Comparison of ENCODE assay signal across 8 cellular contexts in genomic region chr17:46191332-46192210, GRCh38. TPM values are rescaled to one million over a fixed set of nuclear protein-coding genes. Genes with fewer than 3 reads are reported as not detected.
DNase-seq lines count a peak whose midpoint lies in the region; ATAC-seq and TF ChIP-seq lines count a peak whose summit lies in the region.

No MANE protein-coding gene starts in this region.

- under 1% methylated on average over 21 of the region's 21 CpGs for WGBS in thymus

- H3K4me1 ChIP-seq in SJSA1 (replicated peaks) (peaks cover 35% of the 10 kb centered on the region), colonic mucosa (peaks cover 36% of the 10 kb centered on the region), thymus (ENCODE audit: control insufficient read depth, insufficient read depth, low read length) (peaks cover 32% of the 10 kb centered on the region)

- intact Hi-C loops in colonic mucosa (cut with DNase I): no loop called here

- H3K27me3 ChIP-seq in SJSA1 (replicated peaks): no peaks in the 10 kb centered on the region
- no peaks in the 10 kb centered on the region for H3K27me3 ChIP-seq in colonic mucosa
- no peaks in the 10 kb centered on the region for H3K27me3 ChIP-seq in thymus (ENCODE audit: control insufficient read depth, insufficient read depth)

- H3K4me3 ChIP-seq in Jurkat, Clone E6-1 (ENCODE audit: low read length): peak overlapping the region; percentile 70
- H3K4me3 ChIP-seq in SJSA1 (peak overlapping the region; percentile 91), colonic mucosa (peak overlapping the region; percentile 53), thymus (ENCODE audit: low read length) (peak overlapping the region; percentile 67)

- peak overlapping the region; percentile 97 for H3K27ac ChIP-seq in SJSA1
- peak overlapping the region; percentile 100 for H3K27ac ChIP-seq in colonic mucosa
- peak overlapping the region; percentile 76 for H3K27ac ChIP-seq in thymus (ENCODE audit: low read depth)

- H3K9ac ChIP-seq in colonic mucosa (ENCODE audit: low read depth in 2 of 2, low read length in 2 of 2): peak overlapping the region; percentile 98 to 99

- H3K36me3 ChIP-seq in SJSA1 (peaks cover 23% of the 10 kb centered on the region), colonic mucosa (no peaks in the 10 kb centered on the region), thymus (ENCODE audit: control insufficient read depth, insufficient read depth) (no peaks in the 10 kb centered on the region)

- H3K9me3 ChIP-seq in SJSA1 (replicated peaks) (no peaks in the 10 kb centered on the region), colonic mucosa (no peaks in the 10 kb centered on the region), thymus (ENCODE audit: control insufficient read depth) (no peaks in the 10 kb centered on the region)

- ATAC-seq in HG02852 (IDR thresholded peaks at IDR 0.05; ENCODE audit: unreplicated experiment): no peak

- TF ChIP-seq CTCF in colonic mucosa (IDR thresholded peaks at IDR 0.05): no peak

- DNase-seq in NCI-H1417 (lab: John Stamatoyannopoulos, UW) (peak; percentile 6 to 77 (median 53)), NCI-H1417 treated with DMSO at 0.1 percent for 48 hours (lab: John Stamatoyannopoulos, UW) (no peak), SJSA1 (ENCODE audit: low read depth in 1 of 2, low spot score in 2 of 2) (peak in 1 of 2 experiments; percentile 59), colonic mucosa (peak; percentile 75), medulla oblongata (ENCODE audit: extremely low spot score) (peak; percentile 90)
- no peak for DNase-seq in Jurkat, Clone E6-1 (ENCODE audit: low read depth, low spot score)

RNA-seq across cellular contexts. Expression of gene KANSL1, which starts 1.7 kb away (rescaled TPM):
- 41.7 TPM for polyA plus RNA-seq in Jurkat, Clone E6-1 (2012; ENCODE audit: insufficient read depth, insufficient read length)
- total RNA-seq in SJSA1 (2014; rRNA removed; shearing (Covaris generic)): 19.7 and 37.9 TPM in 2 replicates
- 10 to 100 TPM; 60.0 to 72.3 TPM for total RNA-seq in colonic mucosa
- 22.3 TPM for polyA plus RNA-seq in thymus

Comparison
In these comparisons a context has a peak if more than half of its experiments do, and no peak if none do; other contexts are left out.
1. DNase-seq: peak in NCI-H1417 (3 of 3), colonic mucosa (single experiment) and medulla oblongata (single experiment); none in NCI-H1417 treated with DMSO at 0.1 percent for 48 hours (single experiment) and Jurkat, Clone E6-1 (single experiment).
2. Peak in every context shown above with its lines, with median percentiles within 50 percentile points of each other: H3K4me3 ChIP-seq and H3K27ac ChIP-seq.